8 cellular contexts compared by ENCODE assay signal in the genomic region with DNA sequence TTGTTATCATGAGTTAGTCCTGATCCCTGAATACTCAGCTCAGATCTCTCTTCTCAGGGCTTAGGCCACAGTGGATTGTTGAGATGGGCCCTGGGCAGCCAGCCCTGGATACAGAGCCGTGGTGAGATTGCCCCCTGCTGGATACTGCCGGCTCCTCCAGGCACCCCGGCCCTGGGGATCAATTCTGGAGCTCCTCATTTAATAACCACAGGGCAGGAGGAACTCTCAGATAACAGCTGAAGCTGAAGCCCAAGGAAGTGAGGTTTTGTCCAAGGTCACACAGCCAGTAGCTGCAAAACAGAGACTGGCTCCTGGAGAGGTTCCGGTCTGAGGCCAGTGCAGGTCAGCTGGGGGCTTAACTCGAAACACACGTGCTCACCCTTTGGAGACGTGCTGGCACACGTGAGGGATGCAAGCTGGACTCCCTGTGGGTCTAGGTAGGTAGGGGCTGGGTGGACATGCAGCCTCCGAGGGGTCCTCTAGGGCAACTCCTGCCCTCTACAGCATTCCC. TPM values are rescaled to one million over a fixed set of nuclear protein-coding genes. Genes with fewer than 3 reads are reported as not detected.
DNase-seq lines count a peak whose midpoint lies in the region; ATAC-seq, FAIRE-seq and TF ChIP-seq lines count a peak whose summit lies in the region.

No MANE protein-coding gene starts in this region.

- no peaks in the 10 kb centered on the region for H3K9me3 ChIP-seq in cardiac muscle cell (ENCODE audit: low read depth)

- H3K4me1 ChIP-seq in cardiac muscle cell (ENCODE audit: low read depth), result no peaks in the 10 kb centered on the region

- H3K27ac Mint-ChIP-seq in activated naive CD4-positive, alpha-beta T cell treated with anti-CD3 and anti-CD28 coated beads, Interleukin-2, amount 50 U/mL, for 72 hours, result no peak overlapping the region

- DNase-seq in AG08395 (ENCODE audit: low spot score) (peak; percentile 76), HT1080 (ENCODE audit: low read depth) (peak; percentile 42), RCC 7860 (ENCODE audit: low spot score) (peak; percentile 19), cardiac muscle cell (ENCODE audit: low read depth in 1 of 2, low spot score in 1 of 2) (peak; percentile 55 to 77), putamen (ENCODE audit: low spot score) (peak; percentile 44)
- DNase-seq in activated naive CD4-positive, alpha-beta T cell treated with anti-CD3 and anti-CD28 coated beads, Interleukin-2, amount 50 U/mL, for 72 hours (ENCODE audit: low spot score in 2 of 2), result peak in 1 of 2 donors; percentile 58

- no peaks in the 10 kb centered on the region for H3K27me3 ChIP-seq in cardiac muscle cell

- peak; percentile 79 for ATAC-seq in GM19023 (IDR thresholded peaks at IDR 0.05; ENCODE audit: unreplicated experiment)
- ATAC-seq in activated naive CD4-positive, alpha-beta T cell treated with anti-CD3 and anti-CD28 coated beads, Interleukin-2, amount 50 U/mL, for 72 hours, result peak; percentile 75 to 86
- no peak for ATAC-seq in HG03139 (IDR thresholded peaks at IDR 0.05; ENCODE audit: unreplicated experiment)

- no peaks in the 10 kb centered on the region for H3K36me3 Mint-ChIP-seq in activated naive CD4-positive, alpha-beta T cell treated with anti-CD3 and anti-CD28 coated beads, Interleukin-2, amount 50 U/mL, for 72 hours

- H3K27ac ChIP-seq in cardiac muscle cell, result no peak overlapping the region

- H3K4me3 ChIP-seq in cardiac muscle cell, result no peak overlapping the region

- peak; percentile 78 for TF ChIP-seq CTCF in cardiac muscle cell (IDR thresholded peaks at IDR 0.05; ENCODE audit: low read depth, low read length)

- no peaks in the 10 kb centered on the region for H3K36me3 ChIP-seq in cardiac muscle cell

- FAIRE-seq in RCC 7860 (lab: Jason Lieb, UNC), result no peak

- no peaks in the 10 kb centered on the region for H3K9me3 Mint-ChIP-seq in activated naive CD4-positive, alpha-beta T cell treated with anti-CD3 and anti-CD28 coated beads, Interleukin-2, amount 50 U/mL, for 72 hours

RNA-seq across cellular contexts. Expression of a gene that starts 16.0 kb away (rescaled TPM):
- total RNA-seq in HT1080 (2014; rRNA removed; shearing (Covaris generic)), result not detected in 2 replicates
- polyA plus RNA-seq in HT1080 (2015; cell fraction: cytosol; rRNA removed), result not detected in 2 replicates
- polyA plus RNA-seq in HT1080 (2015; cell fraction: nucleus; rRNA removed), result not detected in 2 replicates
- not detected for total RNA-seq in activated naive CD4-positive, alpha-beta T cell treated with anti-CD3 and anti-CD28 coated beads, Interleukin-2, amount 50 U/mL, for 72 hours
- total RNA-seq in cardiac muscle cell, result 0.04 and 0.54 TPM in 2 replicates
- polyA plus RNA-seq in cardiac muscle cell, result not detected in 2 replicates

RNA-seq across cellular contexts. Expression of a gene that starts 18.8 kb away (rescaled TPM):
- total RNA-seq in HT1080 (2014; rRNA removed; shearing (Covaris generic)), result not detected in 2 replicates
- not detected in 2 replicates for polyA plus RNA-seq in HT1080 (2015; cell fraction: cytosol; rRNA removed)
- polyA plus RNA-seq in HT1080 (2015; cell fraction: nucleus; rRNA removed), result 0.02 TPM in 1 of 2 replicates, not detected in the other
- not detected for total RNA-seq in activated naive CD4-positive, alpha-beta T cell treated with anti-CD3 and anti-CD28 coated beads, Interleukin-2, amount 50 U/mL, for 72 hours
- 0.14 and 0.15 TPM in 2 replicates for total RNA-seq in cardiac muscle cell
- polyA plus RNA-seq in cardiac muscle cell, result 0.49 TPM in 1 of 2 replicates, not detected in the other

RNA-seq across cellular contexts. Expression of a gene that starts 51.6 kb away (rescaled TPM):
- total RNA-seq in HT1080 (2014; rRNA removed; shearing (Covaris generic)), result not detected in 2 replicates
- polyA plus RNA-seq in HT1080 (2015; cell fraction: cytosol; rRNA removed), result not detected in 2 replicates
- polyA plus RNA-seq in HT1080 (2015; cell fraction: nucleus; rRNA removed), result not detected in 2 replicates
- not detected for total RNA-seq in activated naive CD4-positive, alpha-beta T cell treated with anti-CD3 and anti-CD28 coated beads, Interleukin-2, amount 50 U/mL, for 72 hours
- 1.6 and 5.3 TPM in 2 replicates for total RNA-seq in cardiac muscle cell
- 2.4 and 8.8 TPM in 2 replicates for polyA plus RNA-seq in cardiac muscle cell
